7 cellular contexts compared by ENCODE assay signal in genomic region chrX:119004920-119005524, GRCh38. TPM values are rescaled to one million over a fixed set of nuclear protein-coding genes. Genes with fewer than 3 reads are reported as not detected.
DNase-seq lines count a peak whose midpoint lies in the region; TF ChIP-seq lines count a peak whose summit lies in the region.

No MANE protein-coding gene starts in this region.

- peak; percentile 86 for TF ChIP-seq CTCF in GM12874 (IDR thresholded peaks at IDR 0.05; ENCODE audit: insufficient read depth, low read depth, low read length)
- peak; percentile 70 for TF ChIP-seq CTCF in HEK293 (tag by site-specific recombination; IDR thresholded peaks at IDR 0.05)

- CTCF ChIA-PET in HEK293 (lab: Yijun Ruan, JAX), result interaction anchor here (0.6 to 3.1 kb wide), 28 partner anchors 9 to 404 kb away, joined by 3 to 42 read pairs (median 6); no protein-coding TSS in a partner anchor

- POLR2A ChIA-PET in HEK293 (lab: Yijun Ruan, JAX), result interaction anchor here (0.7 kb wide), 1 partner anchor 1657 kb away, joined by 3 read pairs; no protein-coding TSS in a partner anchor

- H3K36me3 ChIP-seq in HEK293 (ENCODE audit: control insufficient read depth in 2 of 2, insufficient read depth in 1 of 2, low read length in 2 of 2), result peaks cover 0 to 16% of the 10 kb centered on the region in 2 experiments; a peak in 1 of 3 replicates

- H3K27ac ChIP-seq in HEK293 (ENCODE audit: extremely low read depth, low read depth, low read length), result no peak overlapping the region

- no peaks in the 10 kb centered on the region for H3K9me3 ChIP-seq in HEK293 (ENCODE audit: control insufficient read depth, insufficient read depth, low read depth, low read length)

- peak; percentile 4 for DNase-seq in NCI-H1417 treated with DMSO at 0.1 percent for 48 hours (lab: John Stamatoyannopoulos, UW)
- peak; percentile 60 for DNase-seq in activated CD4-positive, CD25-positive, alpha-beta regulatory T cell treated with anti-CD3 and anti-CD28 coated beads, Interleukin-2, amount 50 U/mL, for 72 hours
- peak; percentile 21 for DNase-seq in cerebellum (ENCODE audit: low spot score)
- DNase-seq in medulla oblongata (ENCODE audit: extremely low spot score), result peak; percentile 35
- DNase-seq in stimulated activated CD8-positive, alpha-beta memory T cell treated with anti-CD3 and anti-CD28 coated beads, Interleukin-2, amount 100 ng/mL, for 1 hour (ENCODE audit: low read depth in 2 of 2), result peak; percentile 23

- H3K4me1 ChIP-seq in HEK293 (ENCODE audit: control insufficient read depth, insufficient read depth, low read length), result 0 out of 2 replicates have a peak, but pooled peaks cover 3% of the 10 kb centered on the region

- peak overlapping the region; percentile 9; the same call in 1 of the 2 replicates for H3K4me3 ChIP-seq in HEK293 (ENCODE audit: low read depth, low read length)

TF ChIP-seq in HEK293, 187 proteins besides CTCF, POLR2A, EP300 and RAD21:
- TF ChIP-seq ZNF639 (tag by site-specific recombination; IDR thresholded peaks at IDR 0.05) (no peak), TRIM28 (IDR thresholded peaks at IDR 0.05; ENCODE audit: borderline replicate concordance, low read length) (0 out of 2 replicates have a peak, but pooled peaks have one; percentile 33), ZNF654 (tag by site-specific recombination; IDR thresholded peaks at IDR 0.05; ENCODE audit: low read depth) (peak; percentile 35), ZNF2 (tag by site-specific recombination; IDR thresholded peaks at IDR 0.05) (0 out of 2 replicates have a peak, but pooled peaks have one; percentile 27)

RNA-seq across cellular contexts. Expression of gene LONRF3, which starts 30.6 kb away (rescaled TPM):
- 3.3 TPM for total RNA-seq in cerebellum

Comparison
In these comparisons a context has a peak if more than half of its experiments do, and no peak if none do; other contexts are left out.
1. DNase-seq: peak in every context shown above with its lines; median percentile 60 in activated CD4-positive, CD25-positive, alpha-beta regulatory T cell treated with anti-CD3 and anti-CD28 coated beads, Interleukin-2, amount 50 U/mL, for 72 hours; 35 in medulla oblongata; 23 in stimulated activated CD8-positive, alpha-beta memory T cell treated with anti-CD3 and anti-CD28 coated beads, Interleukin-2, amount 100 ng/mL, for 1 hour; 21 in cerebellum; 4 in NCI-H1417 treated with DMSO at 0.1 percent for 48 hours.